9 cellular contexts compared by ENCODE assay signal in genomic region chr12:49777800-49778748, GRCh38. TPM values are rescaled to one million over a fixed set of nuclear protein-coding genes. Genes with fewer than 3 reads are reported as not detected.
DNase-seq lines count a peak whose midpoint lies in the region; ATAC-seq, FAIRE-seq and TF ChIP-seq lines count a peak whose summit lies in the region.
"Had no signal": no experiment of that assay in that cellular context is flagged by ENCODE, and none has a peak within 500 bp of the region (broad histone marks: within the 10 kb centered on the region; RNA-seq: fewer than 3 reads in every experiment).

No MANE protein-coding gene starts in this region.

- WGBS in heart right ventricle, 2 donors = 50 to 53% methylated on average over 19 of the region's 19 CpGs
- WGBS in small intestine, 3 donors = 48 to 52% (median 50%) methylated on average over 19 of the region's 19 CpGs

- intact Hi-C loops in heart right ventricle (cut with DNase I) = loop anchor here in 9 of 10 donors (1.0 to 10.0 kb wide), 9 partner anchors 36 to 294 kb away; partner anchors contain the start of genes ASIC1 (in 3 of the 9), AQP5 (in 2 of the 9) and TMBIM6 (in 1 of the 9)

- H3K4me1 ChIP-seq in SJCRH30 (peaks cover 8% of the 10 kb centered on the region; the same call in 1 of the 2 replicates), heart right ventricle (peaks cover 0 to 10% (median 5%) of the 10 kb centered on the region in 9 donors), small intestine (ENCODE audit: control insufficient read depth in 2 of 2, insufficient read depth in 1 of 2, low read depth in 1 of 2, low read length in 1 of 2) (no peaks in the 10 kb centered on the region)

- H3K36me3 ChIP-seq in H7 (replicated peaks; ENCODE audit: control insufficient read depth, insufficient read depth, low read length) (no peaks in the 10 kb centered on the region), SJCRH30 (no peaks in the 10 kb centered on the region), heart right ventricle (no peaks in the 10 kb centered on the region), small intestine (ENCODE audit: control insufficient read depth in 2 of 2, insufficient read depth in 2 of 2, low read length in 2 of 2) (no peaks in the 10 kb centered on the region)

- no peak overlapping the region for H3K4me3 ChIP-seq in H7 (ENCODE audit: insufficient read depth, low read depth, low read length)
- no peak overlapping the region for H3K4me3 ChIP-seq in SJCRH30
- no peak overlapping the region for H3K4me3 ChIP-seq in heart right ventricle
- H3K4me3 ChIP-seq in small intestine (ENCODE audit: low read depth in 1 of 2, low read length in 2 of 2) = no peak overlapping the region
- H3K4me3 ChIP-seq: skin epidermis had no signal

- DNase-seq in AG20443 (ENCODE audit: low spot score) = peak; percentile 72
- DNase-seq in H7 = peak; percentile 81
- peak; percentile 52 to 59 for DNase-seq in SJCRH30
- DNase-seq in activated naive CD4-positive, alpha-beta T cell (lab: John Stamatoyannopoulos, UW) = peak; percentile 42 to 77 (median 68)
- peak in 1 of 2 donors; percentile 58 for DNase-seq in heart right ventricle
- DNase-seq in small intestine = peak; percentile 68

- H3K27ac ChIP-seq in SJCRH30 (no peak overlapping the region), heart right ventricle (no peak overlapping the region), small intestine (ENCODE audit: low read depth in 1 of 2, low read length in 1 of 2) (no peak overlapping the region)
- H3K27ac ChIP-seq: skin epidermis had no signal

- H3K27me3 ChIP-seq in H7 (ENCODE audit: control insufficient read depth, insufficient read depth, low read length) (no peaks in the 10 kb centered on the region), SJCRH30 (no peaks in the 10 kb centered on the region), heart right ventricle (no peaks in the 10 kb centered on the region), small intestine (ENCODE audit: control insufficient read depth in 2 of 2, insufficient read depth in 2 of 2, low read length in 2 of 2) (no peaks in the 10 kb centered on the region)

- ATAC-seq in heart right ventricle = peak in 7 of 8 donors; percentile 47 to 69 (median 56)
- no peak for ATAC-seq in GM21576 (IDR thresholded peaks at IDR 0.05; ENCODE audit: unreplicated experiment)
- ATAC-seq in HG03159 (IDR thresholded peaks at IDR 0.05; ENCODE audit: unreplicated experiment) = no peak

- no peak for FAIRE-seq in small intestine (lab: Jason Lieb, UNC)

- H3K9me3 ChIP-seq in SJCRH30 (replicated peaks) = no peaks in the 10 kb centered on the region
- no peaks in the 10 kb centered on the region for H3K9me3 ChIP-seq in heart right ventricle
- no peaks in the 10 kb centered on the region for H3K9me3 ChIP-seq in small intestine (ENCODE audit: control insufficient read depth, low read depth)

- TF ChIP-seq CTCF in heart right ventricle (IDR thresholded peaks at IDR 0.05) = peak; percentile 59 to 86 (median 75)

RNA-seq across cellular contexts. Expression of gene TMBIM6, which starts 36.7 kb away (rescaled TPM):
- 385 and 401 TPM in 2 replicates for total RNA-seq in H7 (2014; rRNA removed; shearing (Covaris generic))
- 400 TPM in 2 replicates for total RNA-seq in SJCRH30 (2014; rRNA removed; shearing (Covaris generic))
- total RNA-seq in heart right ventricle = 100 to 1,000 TPM; 174 to 322 (median 202) TPM
- polyA plus RNA-seq in heart right ventricle (100 to 1,000 TPM; 110 to 260 TPM), small intestine (100 to 1,000 TPM; 174 to 377 (median 212) TPM)

RNA-seq across cellular contexts. Expression of gene NCKAP5L, which starts 50.1 kb away (rescaled TPM):
- total RNA-seq in H7 (2014; rRNA removed; shearing (Covaris generic)) = 20.0 and 22.3 TPM in 2 replicates
- total RNA-seq in SJCRH30 (2014; rRNA removed; shearing (Covaris generic)) = 80.1 and 80.7 TPM in 2 replicates
- 10 to 100 TPM; 17.3 to 32.1 (median 23.7) TPM for total RNA-seq in heart right ventricle
- polyA plus RNA-seq in heart right ventricle (10 to 100 TPM; 11.6 to 44.6 TPM), small intestine (1 to 10 TPM in 2 of 3 donors, under 1 TPM in 1; 0.45 to 4.7 (median 1.1) TPM)

Comparison
In these comparisons a context has a peak if more than half of its experiments do, and no peak if none do; other contexts are left out.
1. ATAC-seq: peak in heart right ventricle (7 of 8); none in GM21576 (single experiment) and HG03159 (single experiment).